ENCODE assay signal across 27 cellular contexts in genomic region chr5:7415123-7415522, GRCh38. TPM values are rescaled to one million over a fixed set of nuclear protein-coding genes. Genes with fewer than 3 reads are reported as not detected.
DNase-seq lines count a peak whose midpoint lies in the region; ATAC-seq and TF ChIP-seq lines count a peak whose summit lies in the region.
"Had no signal": no experiment of that assay in that cellular context is flagged by ENCODE, and none has a peak within 500 bp of the region (broad histone marks: within the 10 kb centered on the region; RNA-seq: fewer than 3 reads in every experiment).

No MANE protein-coding gene starts in this region.

- no peaks in the 10 kb centered on the region for H4K20me1 ChIP-seq in smooth muscle cell (ENCODE audit: low read depth)

- intact Hi-C loops in cardiac septum (cut with DNase I): no loop called here

- DNase-seq in cardiac muscle cell (ENCODE audit: low read depth in 1 of 2, low spot score in 1 of 2) (no peak), cardiac septum (ENCODE audit: low spot score) (no peak), cerebellar cortex (ENCODE audit: low spot score) (peak; percentile 4), pons (ENCODE audit: low spot score) (peak; percentile 25), smooth muscle cell (lab: John Stamatoyannopoulos, UW; ENCODE audit: unreplicated experiment) (no peak), RKO (ENCODE audit: low spot score) (no peak)
- DNase-seq in activated naive CD4-positive, alpha-beta T cell treated with Interleukin-2 at 50 U/mL for 16 hours: no peak
- DNase-seq: 8988T; ACHN; BE2C; CD8-positive, alpha-beta memory T cell; DMS 273 treated with DMSO at 0.1 percent for 48 hours; DMS79; EL; H7; Karpas-422; NCI-H1694; NCI-H2081; NCI-H345; NCI-H510A treated with DMSO at 0.1 percent for 48 hours; NCI-H748 treated with DMSO at 0.1 percent for 48 hours; SHP77 treated with DMSO at 0.1 percent for 48 hours had no signal

- no peak overlapping the region for H3K4me2 ChIP-seq in smooth muscle cell

- H3K9ac ChIP-seq in smooth muscle cell (ENCODE audit: low read depth): no peak overlapping the region

- no peak for TF ChIP-seq CTCF in cardiac muscle cell (IDR thresholded peaks at IDR 0.05; ENCODE audit: low read depth, low read length)
- no peak for TF ChIP-seq CTCF in smooth muscle cell (IDR thresholded peaks at IDR 0.05; ENCODE audit: borderline replicate concordance, insufficient read depth, poor library complexity, severe bottlenecking)

- H2AFZ ChIP-seq in smooth muscle cell (ENCODE audit: low read depth): no peak overlapping the region

- H3K79me2 ChIP-seq in smooth muscle cell (ENCODE audit: low read depth): no peaks in the 10 kb centered on the region

- H3K27ac ChIP-seq in cardiac muscle cell (peak overlapping the region; percentile 59), smooth muscle cell (ENCODE audit: low read depth) (peak overlapping the region; percentile 14)
- H3K27ac ChIP-seq: SK-N-MC had no signal

- peaks cover 11% of the 10 kb centered on the region for H3K4me1 ChIP-seq in cardiac muscle cell (ENCODE audit: low read depth)
- peaks cover 5% of the 10 kb centered on the region for H3K4me1 ChIP-seq in smooth muscle cell (ENCODE audit: low read depth)
- H3K4me1 ChIP-seq: BE2C had no signal

- no peaks in the 10 kb centered on the region for H3K27me3 ChIP-seq in cardiac muscle cell
- H3K27me3 ChIP-seq in smooth muscle cell (ENCODE audit: low read depth): no peaks in the 10 kb centered on the region
- H3K27me3 ChIP-seq: BE2C had no signal

- peaks cover 5% of the 10 kb centered on the region for H3F3A ChIP-seq in smooth muscle cell (ENCODE audit: low read depth)

- WGBS in smooth muscle cell (ENCODE audit: low lambda C conversion rate): 61% methylated on average over 7 of the region's 7 CpGs

- H3K4me3 ChIP-seq in cardiac muscle cell (no peak overlapping the region), smooth muscle cell (no peak overlapping the region)
- H3K4me3 ChIP-seq: SK-N-MC had no signal

- H3K9me3 ChIP-seq in cardiac muscle cell (ENCODE audit: low read depth) (no peaks in the 10 kb centered on the region), smooth muscle cell (replicated peaks; ENCODE audit: low read depth) (no peaks in the 10 kb centered on the region)
- H3K9me3 ChIP-seq: BE2C had no signal

- H3K36me3 ChIP-seq in cardiac muscle cell: no peaks in the 10 kb centered on the region
- no peaks in the 10 kb centered on the region for H3K36me3 ChIP-seq in smooth muscle cell (ENCODE audit: low read depth)
- H3K36me3 ChIP-seq: BE2C had no signal

- no peak for ATAC-seq in HG03175 (IDR thresholded peaks at IDR 0.05; ENCODE audit: unreplicated experiment)
- ATAC-seq: HepG2, Panc1 had no signal

RNA-seq across cellular contexts. Expression of gene ADCY2, which starts 19.2 kb away (rescaled TPM):
- 2.2 and 3.3 TPM in 2 replicates for total RNA-seq in cardiac muscle cell
- polyA plus RNA-seq in cardiac muscle cell: 4.1 and 4.7 TPM in 2 replicates
- total RNA-seq in cardiac septum: 0.54 TPM
- total RNA-seq in smooth muscle cell: 5.6 and 8.0 TPM in 2 replicates
- 2.0 and 2.8 TPM in 2 replicates for polyA plus RNA-seq in smooth muscle cell
- total RNA-seq: CD8-positive, alpha-beta memory T cell; HepG2 had no signal
- polyA plus RNA-seq: CD14-positive monocyte; CD8-positive, alpha-beta memory T cell; HepG2 had no signal

Comparison
In these comparisons a context has a peak if more than half of its experiments do, and no peak if none do; other contexts are left out.
1. DNase-seq: peak in cerebellar cortex (single experiment) and pons (single experiment); none in cardiac muscle cell (0 of 2), cardiac septum (single experiment), smooth muscle cell (single experiment), activated naive CD4-positive, alpha-beta T cell treated with Interleukin-2 at 50 U/mL for 16 hours (single experiment) and RKO (single experiment).